In genomic region chr3:127457094-127457475, GRCh38 we compare ENCODE assay signal across 8 cellular contexts.
A peak's percentile ranks its signal among the peaks of the same experiment; 100 is the strongest.
DNase-seq lines count a peak whose midpoint lies in the region; ATAC-seq and FAIRE-seq lines count a peak whose summit lies in the region.
"Had no signal": no experiment of that assay in that cellular context is flagged by ENCODE, and none has a peak within 500 bp of the region (broad histone marks: within the 10 kb centered on the region; RNA-seq: fewer than 3 reads in every experiment).

No MANE protein-coding gene starts in this region.

- ATAC-seq in HG02885 (IDR thresholded peaks at IDR 0.05; ENCODE audit: poor library complexity, unreplicated experiment) = no peak

- H3K4me3 ChIP-seq in iPS-18c (ENCODE audit: insufficient read depth, low read depth, low read length) = peak overlapping the region; percentile 60

- FAIRE-seq in GM19239 (lab: Jason Lieb, UNC) = no peak
- FAIRE-seq: TTC549 had no signal

- peaks cover 2% of the 10 kb centered on the region for H3K9me3 ChIP-seq in iPS-18c (ENCODE audit: control insufficient read depth, insufficient read depth, low read length)

- DNase-seq in HPDE6-E6E7 (ENCODE audit: extremely low spot score) (peak; percentile 91), medulla oblongata (ENCODE audit: extremely low spot score) (no peak), GM19239 (ENCODE audit: insufficient read length, low spot score) (no peak)
- DNase-seq in activated T-cell treated with anti-CD3 and anti-CD28 coated beads, Interleukin-2, amount 50 U/mL, for 48 hours = peak; percentile 52 to 62
- peak; percentile 28 for DNase-seq in stimulated activated CD4-positive, alpha-beta T cell treated with anti-CD3 and anti-CD28 coated beads, Interleukin-4, amount 100 ng/mL, for 1 hour

Comparison
In these comparisons a context has a peak if more than half of its experiments do, and no peak if none do; other contexts are left out.
1. DNase-seq: peak in HPDE6-E6E7 (single experiment), activated T-cell treated with anti-CD3 and anti-CD28 coated beads, Interleukin-2, amount 50 U/mL, for 48 hours (2 of 2) and stimulated activated CD4-positive, alpha-beta T cell treated with anti-CD3 and anti-CD28 coated beads, Interleukin-4, amount 100 ng/mL, for 1 hour (single experiment); none in medulla oblongata (single experiment) and GM19239 (single experiment).